ENCODE assay signal across 19 cellular contexts in genomic region chr12:108418162-108418561, GRCh38.
"Had no signal": no experiment of that assay in that cellular context is flagged by ENCODE, and none has a peak within 500 bp of the region (broad histone marks: within the 10 kb centered on the region; RNA-seq: fewer than 3 reads in every experiment).

No MANE protein-coding gene starts in this region.

- H3K9me3 ChIP-seq: colonic mucosa, pancreas, suprapubic skin, thyroid gland had no signal

- ATAC-seq: foreskin keratinocyte; naive thymus-derived CD4-positive, alpha-beta T cell; pancreas; right cardiac atrium; stimulated activated effector memory CD8-positive, alpha-beta T cell treated with anti-CD3 and anti-CD28 coated beads, Interleukin-12 subunit alpha, Interleukin-12 subunit beta, amount 100 ng/mL, for 72 hours; stimulated activated naive CD8-positive, alpha-beta T cell treated with anti-CD3 and anti-CD28 coated beads, Interleukin-15, Interleukin-2, amounts not matched to agents 100 U/mL and 50 U/mL, for 24 hours had no signal

- H3K27me3 ChIP-seq: colonic mucosa, foreskin keratinocyte, pancreas, suprapubic skin, thyroid gland had no signal

- H3K27ac ChIP-seq: colonic mucosa, foreskin keratinocyte, pancreas, suprapubic skin, thyroid gland had no signal

- H3K36me3 ChIP-seq: colonic mucosa, pancreas, suprapubic skin, thyroid gland had no signal

- H3K4me1 ChIP-seq: colonic mucosa, foreskin keratinocyte, pancreas, suprapubic skin, thyroid gland had no signal

- DNase-seq: colonic mucosa; effector CD4-positive, alpha-beta T cell; endodermal cell; erythroblast; head of caudate nucleus; hippocampal formation; kidney glomerular epithelial cell; mammary epithelial cell; naive thymus-derived CD4-positive, alpha-beta T cell; nephron progenitor cell; pancreas; right cardiac atrium; stimulated activated CD4-positive, alpha-beta T cell treated with anti-CD3 and anti-CD28 coated beads, Interleukin-2, amount 100 ng/mL, for 48 hours; stimulated activated naive CD8-positive, alpha-beta T cell treated with anti-CD3 and anti-CD28 coated beads, Interleukin-15, Interleukin-2, amounts not matched to agents 100 U/mL and 50 U/mL, for 24 hours; thyroid gland had no signal

- H3K4me3 ChIP-seq: colonic mucosa, pancreas, smooth muscle cell, suprapubic skin, thyroid gland had no signal
